Comparison of ENCODE assay signal across 8 cellular contexts in the genomic region with DNA sequence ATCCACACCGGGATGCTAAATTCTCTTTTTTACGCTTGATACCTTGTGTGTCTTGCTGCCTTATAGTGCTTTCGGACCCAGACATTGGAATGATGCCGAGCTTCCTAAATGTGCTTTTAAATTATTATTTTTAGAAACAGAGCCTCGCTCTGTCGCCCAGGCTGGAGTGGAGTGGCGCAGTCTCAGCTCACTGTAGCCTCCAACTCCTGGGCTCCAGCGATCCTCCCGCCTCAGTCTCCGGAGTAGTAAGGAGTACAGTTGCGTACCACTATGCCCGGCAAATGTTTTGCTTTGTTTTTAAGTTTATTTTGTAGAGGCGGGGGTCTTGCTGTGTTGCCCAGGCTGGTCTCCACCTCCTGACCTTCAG. TPM values are rescaled to one million over a fixed set of nuclear protein-coding genes. Genes with fewer than 3 reads are reported as not detected.
DNase-seq lines count a peak whose midpoint lies in the region; ATAC-seq and TF ChIP-seq lines count a peak whose summit lies in the region.

No MANE protein-coding gene starts in this region.

- peak overlapping the region; percentile 68 for H3K27ac Mint-ChIP-seq in activated naive CD8-positive, alpha-beta T cell
- peak overlapping the region; percentile 60 for H3K27ac Mint-ChIP-seq in stimulated activated effector memory CD8-positive, alpha-beta T cell treated with anti-CD3 and anti-CD28 coated beads, Interleukin-12 subunit alpha, Interleukin-12 subunit beta, amount 100 ng/mL, for 72 hours

- H3K36me3 Mint-ChIP-seq in activated naive CD8-positive, alpha-beta T cell = no peaks in the 10 kb centered on the region
- no peaks in the 10 kb centered on the region for H3K36me3 Mint-ChIP-seq in stimulated activated effector memory CD8-positive, alpha-beta T cell treated with anti-CD3 and anti-CD28 coated beads, Interleukin-12 subunit alpha, Interleukin-12 subunit beta, amount 100 ng/mL, for 72 hours

- H3K4me3 ChIP-seq in HFF-Myc (replicated peaks; ENCODE audit: low read depth, low read length) = peak overlapping the region; percentile 66
- peak overlapping the region; percentile 45 for H3K4me3 ChIP-seq in iPS-15b (ENCODE audit: low read depth, low read length)

- H3K27me3 ChIP-seq in iPS-15b (ENCODE audit: control insufficient read depth, insufficient read depth, low read length) = peaks cover 57% of the 10 kb centered on the region

- H3K4me1 Mint-ChIP-seq in activated naive CD8-positive, alpha-beta T cell (ENCODE audit: low read depth) = peaks cover 23% of the 10 kb centered on the region
- peaks cover 14% of the 10 kb centered on the region for H3K4me1 Mint-ChIP-seq in stimulated activated effector memory CD8-positive, alpha-beta T cell treated with anti-CD3 and anti-CD28 coated beads, Interleukin-12 subunit alpha, Interleukin-12 subunit beta, amount 100 ng/mL, for 72 hours

- H3K4me3 Mint-ChIP-seq in activated naive CD8-positive, alpha-beta T cell = peak overlapping the region; percentile 84
- H3K4me3 Mint-ChIP-seq in stimulated activated effector memory CD8-positive, alpha-beta T cell treated with anti-CD3 and anti-CD28 coated beads, Interleukin-12 subunit alpha, Interleukin-12 subunit beta, amount 100 ng/mL, for 72 hours = peak overlapping the region; percentile 81

- DNase-seq in HFF-Myc (ENCODE audit: extremely low read depth, low read depth) = no peak
- DNase-seq in stimulated activated effector memory CD8-positive, alpha-beta T cell treated with anti-CD3 and anti-CD28 coated beads, Interleukin-12 subunit alpha, Interleukin-12 subunit beta, amount 100 ng/mL, for 72 hours (ENCODE audit: low spot score in 2 of 2) = no peak
- DNase-seq in HK-2 (ENCODE audit: unreplicated experiment) = no peak
- DNase-seq in mucosa of gallbladder (ENCODE audit: low spot score) = no peak
- DNase-seq in GM13976 (ENCODE audit: low spot score) = no peak

- no peaks in the 10 kb centered on the region for H3K9me3 Mint-ChIP-seq in activated naive CD8-positive, alpha-beta T cell (ENCODE audit: low read depth)
- no peaks in the 10 kb centered on the region for H3K9me3 Mint-ChIP-seq in stimulated activated effector memory CD8-positive, alpha-beta T cell treated with anti-CD3 and anti-CD28 coated beads, Interleukin-12 subunit alpha, Interleukin-12 subunit beta, amount 100 ng/mL, for 72 hours

- H3K9me3 ChIP-seq in iPS-15b (ENCODE audit: control insufficient read depth, insufficient read depth, low read length) = no peaks in the 10 kb centered on the region

- no peak for TF ChIP-seq CTCF in HFF-Myc (IDR thresholded peaks at IDR 0.05; ENCODE audit: low read depth, low read length, missing control alignments)
- TF ChIP-seq CTCF in GM13976 (IDR thresholded peaks at IDR 0.05; ENCODE audit: borderline replicate concordance, control extremely low read depth, extremely low read depth, insufficient read depth, missing control alignments) = no peak

- no peaks in the 10 kb centered on the region for H3K36me3 ChIP-seq in iPS-15b (ENCODE audit: control insufficient read depth, insufficient read depth, low read length)

- no peaks in the 10 kb centered on the region for H3K27me3 Mint-ChIP-seq in activated naive CD8-positive, alpha-beta T cell

- peaks cover 3% of the 10 kb centered on the region for H3K4me1 ChIP-seq in iPS-15b (ENCODE audit: control insufficient read depth, insufficient read depth, low read length)

- in situ Hi-C loops in GM13976 (cut with MboI; ENCODE audit: low sequenced_read_pairs, unreplicated experiment) = no loop called here

- H3K9ac ChIP-seq in iPS-15b (ENCODE audit: low read depth, low read length) = no peak overlapping the region

- ATAC-seq in stimulated activated effector memory CD8-positive, alpha-beta T cell treated with anti-CD3 and anti-CD28 coated beads, Interleukin-12 subunit alpha, Interleukin-12 subunit beta, amount 100 ng/mL, for 72 hours = no peak
- no peak for ATAC-seq in GM18861 (IDR thresholded peaks at IDR 0.05; ENCODE audit: unreplicated experiment)

RNA-seq across cellular contexts. Expression of gene EML5, which starts 0.5 kb away (rescaled TPM):
- 1.7 TPM for total RNA-seq in mucosa of gallbladder

RNA-seq across cellular contexts. Expression of gene TTC8, which starts 31.2 kb away (rescaled TPM):
- total RNA-seq in mucosa of gallbladder = 21.1 TPM
